Comparison of ENCODE assay signal across 8 cellular contexts in the genomic region with DNA sequence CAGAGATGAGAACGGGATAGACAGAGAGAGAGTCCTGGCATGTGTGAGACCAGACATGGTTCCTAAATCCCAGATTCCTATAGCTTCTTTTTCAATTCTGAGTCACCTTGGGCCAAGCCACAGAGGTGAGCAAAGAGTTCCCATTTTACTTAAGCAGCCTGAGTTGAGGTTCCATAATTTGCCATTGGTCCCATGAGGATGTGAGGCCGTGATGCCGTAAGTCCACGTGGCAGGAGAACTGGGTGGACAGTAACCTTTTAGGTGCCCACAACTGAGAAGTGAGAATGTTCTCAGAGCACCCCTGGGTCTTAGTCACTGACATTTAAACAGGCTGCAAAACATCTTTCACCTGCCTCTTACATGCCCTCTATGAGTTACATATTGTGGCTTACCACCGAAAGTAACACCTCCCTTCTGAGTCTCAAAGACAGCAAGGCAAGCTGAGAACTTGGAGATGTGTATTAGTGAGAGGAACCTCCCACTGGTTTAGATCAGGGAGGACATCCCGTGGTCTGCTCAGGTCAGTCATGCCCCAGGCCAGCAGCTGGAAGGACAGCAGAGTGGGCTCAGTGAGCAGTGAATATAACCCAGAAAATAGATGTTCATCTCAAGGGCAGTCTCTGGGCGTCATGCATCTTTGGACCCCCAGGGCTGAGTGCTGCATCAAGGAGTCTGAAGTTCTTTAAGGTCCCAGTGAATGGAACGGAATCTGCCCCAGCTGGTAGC.
DNase-seq lines count a peak whose midpoint lies in the region; ATAC-seq and TF ChIP-seq lines count a peak whose summit lies in the region.

No MANE protein-coding gene starts in this region.

- no peak overlapping the region for H3K4me3 ChIP-seq in testis

- no peak overlapping the region for H3K27ac ChIP-seq in testis

- peaks cover 4% of the 10 kb centered on the region for H3K4me1 ChIP-seq in testis

- H3K9me3 ChIP-seq in testis = no peaks in the 10 kb centered on the region

- no peak for TF ChIP-seq CTCF in testis (IDR thresholded peaks at IDR 0.05)

- intact Hi-C loops in testis (cut with DNase I; ENCODE audit: low total_unique reads) = no loop called here

- ATAC-seq in GM19324 (IDR thresholded peaks at IDR 0.05; ENCODE audit: low FRiP score, unreplicated experiment) (peak; percentile 93), HG03159 (IDR thresholded peaks at IDR 0.05; ENCODE audit: unreplicated experiment) (peak; percentile 90)

- H3K27me3 ChIP-seq in testis = no peaks in the 10 kb centered on the region

- H3K36me3 ChIP-seq in testis (ENCODE audit: low read depth, missing control alignments) = no peaks in the 10 kb centered on the region

- DNase-seq in activated T-cell treated with anti-CD3 and anti-CD28 coated beads for 24 hours (ENCODE audit: low read depth) = peak; percentile 52
- peak; percentile 75 for DNase-seq in stimulated activated CD4-positive, alpha-beta T cell treated with anti-CD3 and anti-CD28 coated beads, Interleukin-4, amount 100 ng/mL, for 24 hours
- no peak for DNase-seq in NCI-H2171 (lab: John Stamatoyannopoulos, UW)
- no peak for DNase-seq in HPDE6-E6E7 (ENCODE audit: extremely low spot score)
- DNase-seq in NCI-H1105 treated with DMSO at 0.1 percent for 48 hours (lab: John Stamatoyannopoulos, UW) = no peak
- no peak for DNase-seq in testis

- WGBS in testis, 2 donors = 91 to 94% methylated on average over 8 of the region's 8 CpGs

- no peak for TF ChIP-seq POLR2A in testis (IDR thresholded peaks at IDR 0.05)

Comparison
In these comparisons a context has a peak if more than half of its experiments do, and no peak if none do; other contexts are left out.
1. DNase-seq: peak in activated T-cell treated with anti-CD3 and anti-CD28 coated beads for 24 hours (single experiment) and stimulated activated CD4-positive, alpha-beta T cell treated with anti-CD3 and anti-CD28 coated beads, Interleukin-4, amount 100 ng/mL, for 24 hours (single experiment); none in NCI-H2171 (single experiment), HPDE6-E6E7 (single experiment), NCI-H1105 treated with DMSO at 0.1 percent for 48 hours (single experiment) and testis (single experiment).